In the genomic region with DNA sequence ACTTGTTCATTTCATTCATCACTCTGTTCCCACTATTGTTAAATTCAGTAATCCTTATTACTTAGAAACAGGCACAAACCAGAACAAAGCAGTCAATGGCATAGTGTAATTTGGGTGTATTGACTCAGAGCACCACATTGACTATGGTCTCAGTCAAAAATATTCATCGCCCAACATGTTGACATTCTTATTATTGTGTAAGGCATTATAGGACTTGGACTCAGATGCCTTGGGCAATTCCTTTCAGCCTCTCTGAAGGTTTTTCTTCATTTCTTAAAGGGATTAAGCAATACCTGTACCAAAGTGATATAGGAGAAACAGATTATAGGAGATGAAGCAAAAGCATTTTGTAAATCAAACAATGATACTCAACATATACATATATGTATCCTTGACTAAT, we compare ENCODE assay signal across 26 cellular contexts.
A peak's percentile ranks its signal among the peaks of the same experiment; 100 is the strongest.
DNase-seq lines count a peak whose midpoint lies in the region; ATAC-seq, FAIRE-seq and TF ChIP-seq lines count a peak whose summit lies in the region.
"Had no signal": no experiment of that assay in that cellular context is flagged by ENCODE, and none has a peak within 500 bp of the region (broad histone marks: within the 10 kb centered on the region; RNA-seq: fewer than 3 reads in every experiment).

No MANE protein-coding gene starts in this region.

- H4K8ac ChIP-seq in mesenchymal stem cell (ENCODE audit: low read length) = no peak overlapping the region

- DNase-seq in NCI-H748 (lab: John Stamatoyannopoulos, UW; ENCODE audit: unreplicated experiment) (peak; percentile 8), NCI-H748 treated with DMSO at 0.1 percent for 48 hours (lab: John Stamatoyannopoulos, UW) (no peak), NCI-H1930 (lab: John Stamatoyannopoulos, UW) (peak; percentile 4 to 5), K562 (ENCODE audit: extremely low read depth in 1 of 4, low spot score in 3 of 4) (no peak), mesenchymal stem cell (peak; percentile 16), dermis blood vessel endothelial cell (no peak)
- DNase-seq: activated T-cell treated with anti-CD3 and anti-CD28 coated beads, Interleukin-2, amount 50 U/mL, for 24 hours; amniotic stem cell; cortex of kidney; foreskin melanocyte; GDM1; NCI-H1092; NCI-H187; NCI-H69; psoas muscle; SW 1271; upper lobe of right lung had no signal

- POLR2A ChIA-PET in K562 (lab: Yijun Ruan, JAX) = no interaction called here

- H3K18ac ChIP-seq in mesenchymal stem cell (ENCODE audit: low read depth in 1 of 2, low read length in 2 of 2) = no peak overlapping the region

- H2BK5ac ChIP-seq in mesenchymal stem cell (ENCODE audit: low read depth, low read length, poor library complexity, severe bottlenecking) = no peak overlapping the region

- H3K4me2 ChIP-seq in K562 (ENCODE audit: insufficient read depth, low read length) (no peak overlapping the region), mesenchymal stem cell (ENCODE audit: low read length, poor library complexity, severe bottlenecking) (no peak overlapping the region)
- H3K4me2 ChIP-seq: GM23338, KMS-11 had no signal

- H4K20me1 ChIP-seq in K562 (replicated peaks; ENCODE audit: control insufficient read depth, insufficient read depth, low read length) = no peaks in the 10 kb centered on the region

- no peak overlapping the region for H3K4me3 ChIP-seq in K562
- no peak overlapping the region for H3K4me3 ChIP-seq in mesenchymal stem cell (ENCODE audit: insufficient read depth in 1 of 2, low read depth in 1 of 2, low read length in 2 of 2)
- H3K4me3 ChIP-seq: GM23338, psoas muscle, skin epidermis, upper lobe of right lung had no signal

- H2BK12ac ChIP-seq in mesenchymal stem cell (ENCODE audit: low read length in 2 of 2) = no peak overlapping the region

- H2BK15ac ChIP-seq in mesenchymal stem cell (ENCODE audit: low read depth, poor library complexity, severe bottlenecking) = no peak overlapping the region

- H2BK120ac ChIP-seq in mesenchymal stem cell (ENCODE audit: low read depth, low read length) = no peak overlapping the region

- H3K9ac ChIP-seq in K562 (ENCODE audit: insufficient read depth in 1 of 2, low read depth in 2 of 2, low read length in 2 of 2) (no peak overlapping the region), mesenchymal stem cell (ENCODE audit: low read length) (no peak overlapping the region)
- H3K9ac ChIP-seq: KMS-11 had no signal

- CTCF ChIA-PET in K562 (lab: Yijun Ruan, JAX; ENCODE audit: low intra/inter-chr PET ratio) = interaction anchor here (1.0 kb wide), 1 partner anchor 154 kb away, joined by 3 read pairs; no protein-coding TSS in a partner anchor

- H3K9me1 ChIP-seq in K562 (ENCODE audit: control insufficient read depth, insufficient read depth, low read length) = no peaks in the 10 kb centered on the region

- intact Hi-C loops in K562 (cut with micrococcal nuclease) = no loop called here

- H2AK5ac ChIP-seq in mesenchymal stem cell (ENCODE audit: low read length, severe bottlenecking) = no peak overlapping the region

- TF ChIP-seq POLR2A in K562 (conservative IDR thresholded peaks at IDR 0.05) = no peak

- FAIRE-seq in K562 (lab: Jason Lieb, UNC) = no peak
- FAIRE-seq: HTR-8/SVneo had no signal

- in situ Hi-C loops in K562 (cut with MboI) = no loop called here

- H3K79me2 ChIP-seq in K562 (ENCODE audit: control insufficient read depth, insufficient read depth, low read length) = peaks cover 8% of the 10 kb centered on the region; the same call in 2 of the 3 replicates

- H3K4ac ChIP-seq in mesenchymal stem cell (ENCODE audit: low read depth in 1 of 2, low read length in 2 of 2) = no peak overlapping the region

- no peak overlapping the region for H3K14ac ChIP-seq in mesenchymal stem cell (ENCODE audit: low read length in 2 of 2)

- ATAC-seq in K562 (no peak), HG03025 (IDR thresholded peaks at IDR 0.05; ENCODE audit: low FRiP score, unreplicated experiment) (no peak), GM19324 (IDR thresholded peaks at IDR 0.05; ENCODE audit: low FRiP score, unreplicated experiment) (no peak)
- ATAC-seq: activated CD4-positive, CD25-positive, alpha-beta regulatory T cell treated with anti-CD3 and anti-CD28 coated beads, Interleukin-2, amount 50 U/mL, for 24 hours; GM23338; psoas muscle; Right ventricle myocardium inferior; upper lobe of right lung had no signal

- H3K23ac ChIP-seq in mesenchymal stem cell (ENCODE audit: low read length in 2 of 2) = no peak overlapping the region

- no peak for TF ChIP-seq EP300 in K562 (IDR thresholded peaks at IDR 0.05; ENCODE audit: low read length)

- H2AFZ ChIP-seq in K562 (ENCODE audit: low read depth, low read length) (no peak overlapping the region), mesenchymal stem cell (ENCODE audit: low read depth, low read length) (no peak overlapping the region)
- H2AFZ ChIP-seq: GM23338 had no signal

- WGBS in K562 (ENCODE audit: insufficient coverage, low coverage, missing lambda C conversion rate) = 79% methylated on average over 1 of the region's 1 CpG
- WGBS in mesenchymal stem cell = no CpG with 5 or more reads among the region's 1 CpG

- no peak for TF ChIP-seq RAD21 in K562 (CRISPR knock-in tag; conservative IDR thresholded peaks at IDR 0.05 in 1 of 2, IDR thresholded peaks at IDR 0.05 in 1 of 2)

- H3K4me1 ChIP-seq in K562 (replicated peaks in 1 of 2; ENCODE audit: control insufficient read depth in 2 of 2, insufficient read depth in 2 of 2, low read length in 2 of 2) (peaks cover 21 to 24% of the 10 kb centered on the region in 2 experiments), mesenchymal stem cell (ENCODE audit: control insufficient read depth, insufficient read depth, low read depth, low read length) (peaks cover 8% of the 10 kb centered on the region)

- H3K9me3 ChIP-seq in K562 (replicated peaks; ENCODE audit: control insufficient read depth, insufficient read depth, low read depth, low read length) (peaks cover 5% of the 10 kb centered on the region; the same call in 1 of the 2 replicates), mesenchymal stem cell (ENCODE audit: control insufficient read depth, low read length) (peaks cover 16% of the 10 kb centered on the region)

- H3K27me3 ChIP-seq in K562 (ENCODE audit: control insufficient read depth in 2 of 2, insufficient read depth in 2 of 2, low read length in 2 of 2) = no peaks in the 10 kb centered on the region
- no peaks in the 10 kb centered on the region for H3K27me3 ChIP-seq in mesenchymal stem cell (ENCODE audit: control insufficient read depth in 1 of 2, insufficient read depth in 1 of 2, low read length in 2 of 2)
- H3K27me3 ChIP-seq: upper lobe of right lung had no signal

- TF ChIP-seq CTCF in K562 (IDR thresholded peaks at IDR 0.05 in 2 of 3, conservative IDR thresholded peaks at IDR 0.05 in 1 of 3; ENCODE audit: insufficient read depth in 2 of 3, low read depth in 1 of 3, low read length in 3 of 3) = no peak

- H3K79me1 ChIP-seq in mesenchymal stem cell (replicated peaks; ENCODE audit: low read length, poor library complexity, severe bottlenecking) = no peaks in the 10 kb centered on the region

- H3K27ac ChIP-seq in K562 (ENCODE audit: extremely low read depth, low read depth, low read length) = no peak overlapping the region
- H3K27ac ChIP-seq in mesenchymal stem cell (ENCODE audit: low read length, poor library complexity, severe bottlenecking) = no peak overlapping the region
- H3K27ac ChIP-seq: 22Rv1, KMS-11, psoas muscle, skin epidermis, upper lobe of right lung had no signal

- H4K91ac ChIP-seq in mesenchymal stem cell (ENCODE audit: low read length) = no peak overlapping the region

- H3K36me3 ChIP-seq in K562 (ENCODE audit: control insufficient read depth, insufficient read depth, low read length) (no peaks in the 10 kb centered on the region), mesenchymal stem cell (ENCODE audit: control insufficient read depth in 1 of 2, insufficient read depth in 2 of 2, low read depth in 1 of 2, low read length in 2 of 2) (peaks cover 0 to 9% of the 10 kb centered on the region in 2 experiments)
- H3K36me3 ChIP-seq: upper lobe of right lung had no signal

- BruUV-seq in K562 (replicated peaks; lab: Mats Ljungman, UMichigan) = no TSS peak

TF ChIP-seq in K562, 482 proteins besides CTCF, POLR2A, EP300 and RAD21:
- TF ChIP-seq FOXJ3 (CRISPR knock-in tag; IDR thresholded peaks at IDR 0.05) (no peak), PHF8 (IDR thresholded peaks at IDR 0.05; ENCODE audit: borderline replicate concordance, low read length) (no peak), C11orf30 (IDR thresholded peaks at IDR 0.05; ENCODE audit: low read depth) (no peak), FOXK2 (conservative IDR thresholded peaks at IDR 0.05 in 1 of 2, IDR thresholded peaks at IDR 0.05 in 1 of 2; ENCODE audit: low read depth in 2 of 2) (no peak), ZFX (CRISPR knock-in tag; IDR thresholded peaks at IDR 0.05) (no peak), EZH2 (IDR thresholded peaks at IDR 0.05; ENCODE audit: borderline replicate concordance, low read depth, low read length) (no peak), BHLHE40 (IDR thresholded peaks at IDR 0.05; ENCODE audit: low read length) (no peak), STAT5A (IDR thresholded peaks at IDR 0.05; ENCODE audit: borderline replicate concordance, low read length) (no peak), ZC3H8 (IDR thresholded peaks at IDR 0.05) (no peak), CEBPG (CRISPR knock-in tag; IDR thresholded peaks at IDR 0.05) (no peak), CEBPG (tag; conservative IDR thresholded peaks at IDR 0.05 in 1 of 2, IDR thresholded peaks at IDR 0.05 in 1 of 2) (peak in 1 of 2 experiments; percentile 80; a peak in 2 of 4 replicates), MED1 (CRISPR knock-in tag; IDR thresholded peaks at IDR 0.05; ENCODE audit: borderline replicate concordance) (no peak), SLC30A9 (CRISPR knock-in tag; IDR thresholded peaks at IDR 0.05) (no peak), NCOA1 (IDR thresholded peaks at IDR 0.05; ENCODE audit: low read depth) (no peak), MYBL2 (IDR thresholded peaks at IDR 0.05; ENCODE audit: low read depth) (no peak), MYBL2 (CRISPR knock-in tag; IDR thresholded peaks at IDR 0.05; ENCODE audit: borderline replicate concordance) (no peak), SREBF2 (CRISPR knock-in tag; IDR thresholded peaks at IDR 0.05) (no peak), CEBPB (tag; IDR thresholded peaks at IDR 0.05) (peak; percentile 67; the same call in 1 of the 2 replicates)
- TF ChIP-seq, protein P1, sequence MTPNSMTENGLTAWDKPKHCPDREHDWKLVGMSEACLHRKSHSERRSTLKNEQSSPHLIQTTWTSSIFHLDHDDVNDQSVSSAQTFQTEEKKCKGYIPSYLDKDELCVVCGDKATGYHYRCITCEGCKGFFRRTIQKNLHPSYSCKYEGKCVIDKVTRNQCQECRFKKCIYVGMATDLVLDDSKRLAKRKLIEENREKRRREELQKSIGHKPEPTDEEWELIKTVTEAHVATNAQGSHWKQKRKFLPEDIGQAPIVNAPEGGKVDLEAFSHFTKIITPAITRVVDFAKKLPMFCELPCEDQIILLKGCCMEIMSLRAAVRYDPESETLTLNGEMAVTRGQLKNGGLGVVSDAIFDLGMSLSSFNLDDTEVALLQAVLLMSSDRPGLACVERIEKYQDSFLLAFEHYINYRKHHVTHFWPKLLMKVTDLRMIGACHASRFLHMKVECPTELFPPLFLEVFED (CRISPR knock-in tag; conservative IDR thresholded peaks at IDR 0.05) = no peak
TF ChIP-seq in K562: peak in this region for 2.

Comparison
In these comparisons a context has a peak if more than half of its experiments do, and no peak if none do; other contexts are left out.
1. DNase-seq: peak in NCI-H748 (single experiment), NCI-H1930 (2 of 2) and mesenchymal stem cell (single experiment); none in NCI-H748 treated with DMSO at 0.1 percent for 48 hours (single experiment), K562 (0 of 4) and dermis blood vessel endothelial cell (single experiment).